In genomic region chr22:24506802-24507438, GRCh38 we compare ENCODE assay signal across 1 cellular context.
A peak's percentile ranks its signal among the peaks of the same experiment; 100 is the strongest.
TF ChIP-seq lines count a peak whose summit lies in the region.

No MANE protein-coding gene starts in this region.

TF ChIP-seq in HEK293, 187 proteins besides CTCF, POLR2A, EP300 and RAD21 (continued from another document and continues in another):
- TF ChIP-seq, protein P1, sequence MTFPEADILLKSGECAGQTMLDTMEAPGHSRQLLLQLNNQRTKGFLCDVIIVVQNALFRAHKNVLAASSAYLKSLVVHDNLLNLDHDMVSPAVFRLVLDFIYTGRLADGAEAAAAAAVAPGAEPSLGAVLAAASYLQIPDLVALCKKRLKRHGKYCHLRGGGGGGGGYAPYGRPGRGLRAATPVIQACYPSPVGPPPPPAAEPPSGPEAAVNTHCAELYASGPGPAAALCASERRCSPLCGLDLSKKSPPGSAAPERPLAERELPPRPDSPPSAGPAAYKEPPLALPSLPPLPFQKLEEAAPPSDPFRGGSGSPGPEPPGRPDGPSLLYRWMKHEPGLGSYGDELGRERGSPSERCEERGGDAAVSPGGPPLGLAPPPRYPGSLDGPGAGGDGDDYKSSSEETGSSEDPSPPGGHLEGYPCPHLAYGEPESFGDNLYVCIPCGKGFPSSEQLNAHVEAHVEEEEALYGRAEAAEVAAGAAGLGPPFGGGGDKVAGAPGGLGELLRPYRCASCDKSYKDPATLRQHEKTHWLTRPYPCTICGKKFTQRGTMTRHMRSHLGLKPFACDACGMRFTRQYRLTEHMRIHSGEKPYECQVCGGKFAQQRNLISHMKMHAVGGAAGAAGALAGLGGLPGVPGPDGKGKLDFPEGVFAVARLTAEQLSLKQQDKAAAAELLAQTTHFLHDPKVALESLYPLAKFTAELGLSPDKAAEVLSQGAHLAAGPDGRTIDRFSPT (tag by site-specific recombination; IDR thresholded peaks at IDR 0.05) = no peak
- TF ChIP-seq ZBTB44 (tag by site-specific recombination; IDR thresholded peaks at IDR 0.05) (no peak), ZXDB (tag by site-specific recombination; IDR thresholded peaks at IDR 0.05) (no peak), PBX3 (CRISPR knock-in tag; IDR thresholded peaks at IDR 0.05) (no peak), SETDB1 (IDR thresholded peaks at IDR 0.05; ENCODE audit: insufficient read length, low read length) (no peak), ZNF777 (tag by site-specific recombination; IDR thresholded peaks at IDR 0.05; ENCODE audit: borderline replicate concordance) (no peak), ZNF223 (tag by site-specific recombination; IDR thresholded peaks at IDR 0.05) (no peak), ZNF138 (tag by site-specific recombination; IDR thresholded peaks at IDR 0.05; ENCODE audit: borderline replicate concordance) (no peak), ATF2 (tag by site-specific recombination; IDR thresholded peaks at IDR 0.05; ENCODE audit: low read depth) (no peak), ZNF530 (tag by site-specific recombination; IDR thresholded peaks at IDR 0.05; ENCODE audit: low read depth) (no peak), ZNF701 (tag by site-specific recombination; IDR thresholded peaks at IDR 0.05) (no peak), ZNF157 (tag by site-specific recombination; IDR thresholded peaks at IDR 0.05) (no peak), ZNF292 (tag by site-specific recombination; IDR thresholded peaks at IDR 0.05; ENCODE audit: borderline replicate concordance, low read depth) (no peak), ZNF169 (tag by site-specific recombination; IDR thresholded peaks at IDR 0.05) (no peak), ZNF561 (tag by site-specific recombination; IDR thresholded peaks at IDR 0.05; ENCODE audit: borderline replicate concordance) (no peak), ZNF350 (tag by site-specific recombination; IDR thresholded peaks at IDR 0.05) (no peak), ZNF280D (tag by site-specific recombination; IDR thresholded peaks at IDR 0.05) (no peak), ZNF555 (tag by site-specific recombination; conservative IDR thresholded peaks at IDR 0.05) (no peak), ZFP41 (tag by site-specific recombination; IDR thresholded peaks at IDR 0.05; ENCODE audit: borderline replicate concordance) (no peak), ZNF112 (tag by site-specific recombination; IDR thresholded peaks at IDR 0.05) (no peak), SP7 (tag by site-specific recombination; IDR thresholded peaks at IDR 0.05) (peak; percentile 86), ZNF660 (tag by site-specific recombination; IDR thresholded peaks at IDR 0.05) (no peak), ZNF514 (tag by site-specific recombination; IDR thresholded peaks at IDR 0.05) (no peak), KLF16 (tag by site-specific recombination; IDR thresholded peaks at IDR 0.05) (no peak), ZNF426 (tag by site-specific recombination; IDR thresholded peaks at IDR 0.05) (no peak), ZNF311 (tag by site-specific recombination; IDR thresholded peaks at IDR 0.05; ENCODE audit: borderline replicate concordance) (no peak), KLF7 (tag by site-specific recombination; IDR thresholded peaks at IDR 0.05; ENCODE audit: borderline replicate concordance) (no peak), BCL6B (tag by site-specific recombination; IDR thresholded peaks at IDR 0.05) (no peak), ZNF76 (tag by site-specific recombination; IDR thresholded peaks at IDR 0.05; ENCODE audit: borderline replicate concordance, low read depth) (no peak)
- TF ChIP-seq, protein P2, sequence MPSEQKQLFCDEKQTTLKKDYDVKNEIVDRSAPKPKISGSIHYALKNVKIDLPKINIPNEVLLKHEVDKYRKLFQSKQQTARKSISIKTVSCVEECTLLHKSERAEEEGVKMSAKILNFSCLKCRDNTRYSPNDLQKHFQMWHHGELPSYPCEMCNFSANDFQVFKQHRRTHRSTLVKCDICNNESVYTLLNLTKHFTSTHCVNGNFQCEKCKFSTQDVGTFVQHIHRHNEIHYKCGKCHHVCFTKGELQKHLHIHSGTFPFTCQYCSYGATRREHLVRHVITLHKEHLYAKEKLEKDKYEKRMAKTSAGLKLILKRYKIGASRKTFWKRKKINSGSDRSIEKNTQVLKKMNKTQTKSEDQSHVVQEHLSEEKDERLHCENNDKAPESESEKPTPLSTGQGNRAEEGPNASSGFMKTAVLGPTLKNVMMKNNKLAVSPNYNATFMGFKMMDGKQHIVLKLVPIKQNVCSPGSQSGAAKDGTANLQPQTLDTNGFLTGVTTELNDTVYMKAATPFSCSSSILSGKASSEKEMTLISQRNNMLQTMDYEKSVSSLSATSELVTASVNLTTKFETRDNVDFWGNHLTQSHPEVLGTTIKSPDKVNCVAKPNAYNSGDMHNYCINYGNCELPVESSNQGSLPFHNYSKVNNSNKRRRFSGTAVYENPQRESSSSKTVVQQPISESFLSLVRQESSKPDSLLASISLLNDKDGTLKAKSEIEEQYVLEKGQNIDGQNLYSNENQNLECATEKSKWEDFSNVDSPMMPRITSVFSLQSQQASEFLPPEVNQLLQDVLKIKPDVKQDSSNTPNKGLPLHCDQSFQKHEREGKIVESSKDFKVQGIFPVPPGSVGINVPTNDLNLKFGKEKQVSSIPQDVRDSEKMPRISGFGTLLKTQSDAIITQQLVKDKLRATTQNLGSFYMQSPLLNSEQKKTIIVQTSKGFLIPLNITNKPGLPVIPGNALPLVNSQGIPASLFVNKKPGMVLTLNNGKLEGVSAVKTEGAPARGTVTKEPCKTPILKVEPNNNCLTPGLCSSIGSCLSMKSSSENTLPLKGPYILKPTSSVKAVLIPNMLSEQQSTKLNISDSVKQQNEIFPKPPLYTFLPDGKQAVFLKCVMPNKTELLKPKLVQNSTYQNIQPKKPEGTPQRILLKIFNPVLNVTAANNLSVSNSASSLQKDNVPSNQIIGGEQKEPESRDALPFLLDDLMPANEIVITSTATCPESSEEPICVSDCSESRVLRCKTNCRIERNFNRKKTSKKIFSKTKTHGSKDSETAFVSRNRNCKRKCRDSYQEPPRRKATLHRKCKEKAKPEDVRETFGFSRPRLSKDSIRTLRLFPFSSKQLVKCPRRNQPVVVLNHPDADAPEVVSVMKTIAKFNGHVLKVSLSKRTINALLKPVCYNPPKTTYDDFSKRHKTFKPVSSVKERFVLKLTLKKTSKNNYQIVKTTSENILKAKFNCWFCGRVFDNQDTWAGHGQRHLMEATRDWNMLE (tag by site-specific recombination; conservative IDR thresholded peaks at IDR 0.05; ENCODE audit: low read depth) = no peak
- TF ChIP-seq, protein P3, sequence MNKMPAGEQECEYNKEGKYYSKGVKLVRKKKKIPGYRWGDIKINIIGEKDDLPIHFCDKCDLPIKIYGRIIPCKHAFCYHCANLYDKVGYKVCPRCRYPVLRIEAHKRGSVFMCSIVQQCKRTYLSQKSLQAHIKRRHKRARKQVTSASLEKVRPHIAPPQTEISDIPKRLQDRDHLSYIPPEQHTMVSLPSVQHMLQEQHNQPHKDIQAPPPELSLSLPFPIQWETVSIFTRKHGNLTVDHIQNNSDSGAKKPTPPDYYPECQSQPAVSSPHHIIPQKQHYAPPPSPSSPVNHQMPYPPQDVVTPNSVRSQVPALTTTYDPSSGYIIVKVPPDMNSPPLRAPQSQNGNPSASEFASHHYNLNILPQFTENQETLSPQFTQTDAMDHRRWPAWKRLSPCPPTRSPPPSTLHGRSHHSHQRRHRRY (tag by site-specific recombination; IDR thresholded peaks at IDR 0.05) = no peak
- TF ChIP-seq, protein P4, sequence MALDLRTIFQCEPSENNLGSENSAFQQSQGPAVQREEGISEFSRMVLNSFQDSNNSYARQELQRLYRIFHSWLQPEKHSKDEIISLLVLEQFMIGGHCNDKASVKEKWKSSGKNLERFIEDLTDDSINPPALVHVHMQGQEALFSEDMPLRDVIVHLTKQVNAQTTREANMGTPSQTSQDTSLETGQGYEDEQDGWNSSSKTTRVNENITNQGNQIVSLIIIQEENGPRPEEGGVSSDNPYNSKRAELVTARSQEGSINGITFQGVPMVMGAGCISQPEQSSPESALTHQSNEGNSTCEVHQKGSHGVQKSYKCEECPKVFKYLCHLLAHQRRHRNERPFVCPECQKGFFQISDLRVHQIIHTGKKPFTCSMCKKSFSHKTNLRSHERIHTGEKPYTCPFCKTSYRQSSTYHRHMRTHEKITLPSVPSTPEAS (tag by site-specific recombination; IDR thresholded peaks at IDR 0.05) = no peak
- TF ChIP-seq, protein P5, sequence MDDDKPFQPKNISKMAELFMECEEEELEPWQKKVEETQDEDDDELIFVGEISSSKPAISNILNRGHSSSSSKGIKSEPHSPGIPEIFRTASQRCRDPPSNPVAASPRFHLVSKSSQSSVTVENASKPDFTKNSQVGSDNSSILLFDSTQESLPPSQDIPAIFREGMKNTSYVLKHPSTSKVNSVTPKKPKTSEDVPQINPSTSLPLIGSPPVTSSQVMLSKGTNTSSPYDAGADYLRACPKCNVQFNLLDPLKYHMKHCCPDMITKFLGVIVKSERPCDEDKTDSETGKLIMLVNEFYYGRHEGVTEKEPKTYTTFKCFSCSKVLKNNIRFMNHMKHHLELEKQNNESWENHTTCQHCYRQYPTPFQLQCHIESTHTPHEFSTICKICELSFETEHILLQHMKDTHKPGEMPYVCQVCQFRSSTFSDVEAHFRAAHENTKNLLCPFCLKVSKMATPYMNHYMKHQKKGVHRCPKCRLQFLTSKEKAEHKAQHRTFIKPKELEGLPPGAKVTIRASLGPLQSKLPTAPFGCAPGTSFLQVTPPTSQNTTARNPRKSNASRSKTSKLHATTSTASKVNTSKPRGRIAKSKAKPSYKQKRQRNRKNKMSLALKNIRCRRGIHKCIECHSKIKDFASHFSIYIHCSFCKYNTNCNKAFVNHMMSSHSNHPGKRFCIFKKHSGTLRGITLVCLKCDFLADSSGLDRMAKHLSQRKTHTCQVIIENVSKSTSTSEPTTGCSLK (tag by site-specific recombination; IDR thresholded peaks at IDR 0.05) = no peak
- TF ChIP-seq, protein P6, sequence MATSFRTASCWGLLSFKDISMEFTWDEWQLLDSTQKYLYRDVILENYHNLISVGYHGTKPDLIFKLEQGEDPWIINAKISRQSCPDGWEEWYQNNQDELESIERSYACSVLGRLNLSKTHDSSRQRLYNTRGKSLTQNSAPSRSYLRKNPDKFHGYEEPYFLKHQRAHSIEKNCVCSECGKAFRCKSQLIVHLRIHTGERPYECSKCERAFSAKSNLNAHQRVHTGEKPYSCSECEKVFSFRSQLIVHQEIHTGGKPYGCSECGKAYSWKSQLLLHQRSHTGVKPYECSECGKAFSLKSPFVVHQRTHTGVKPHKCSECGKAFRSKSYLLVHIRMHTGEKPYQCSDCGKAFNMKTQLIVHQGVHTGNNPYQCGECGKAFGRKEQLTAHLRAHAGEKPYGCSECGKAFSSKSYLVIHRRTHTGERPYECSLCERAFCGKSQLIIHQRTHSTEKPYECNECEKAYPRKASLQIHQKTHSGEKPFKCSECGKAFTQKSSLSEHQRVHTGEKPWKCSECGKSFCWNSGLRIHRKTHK (tag by site-specific recombination; IDR thresholded peaks at IDR 0.05) = no peak
